8 cellular contexts compared by ENCODE assay signal in genomic region chr19:45766919-45767346, GRCh38. TPM values are rescaled to one million over a fixed set of nuclear protein-coding genes. Genes with fewer than 3 reads are reported as not detected.
DNase-seq lines count a peak whose midpoint lies in the region; ATAC-seq and TF ChIP-seq lines count a peak whose summit lies in the region.

No MANE protein-coding gene starts in this region.

- in situ Hi-C loops in GM23248 (cut with MboI): no loop called here
- in situ Hi-C loops in astrocyte of the spinal cord (cut with HindIII; ENCODE audit: low sequenced_read_pairs): no loop called here

- peak overlapping the region; percentile 95 for H3K4me3 ChIP-seq in GM23248
- peak overlapping the region; percentile 75 for H3K4me3 ChIP-seq in astrocyte of the spinal cord (ENCODE audit: low read depth, low read length)
- peak overlapping the region; percentile 78 for H3K4me3 ChIP-seq in iPS-11a (ENCODE audit: low read depth, low read length)
- H3K4me3 ChIP-seq in skeletal muscle tissue (ENCODE audit: low read length in 3 of 3): peak overlapping the region; percentile 79 to 91 (median 87)
- H3K4me3 ChIP-seq in effector memory CD4-positive, alpha-beta T cell (ENCODE audit: insufficient read depth, low read depth, low read length, poor library complexity, severe bottlenecking): no peak overlapping the region

- peak overlapping the region; percentile 52 for H2AFZ ChIP-seq in GM23248

- H3K79me2 ChIP-seq in GM23248 (ENCODE audit: insufficient read depth): peaks cover 18% of the 10 kb centered on the region; the same call in 1 of the 2 replicates

- no peaks in the 10 kb centered on the region for H3K9me2 ChIP-seq in GM23248 (ENCODE audit: insufficient read depth)

- no peak for TF ChIP-seq CTCF in astrocyte of the spinal cord (IDR thresholded peaks at IDR 0.05; ENCODE audit: low read depth, low read length)
- TF ChIP-seq CTCF in omental fat pad (IDR thresholded peaks at IDR 0.05): no peak

- H3K9ac ChIP-seq in GM23248 (peak overlapping the region; percentile 95), skeletal muscle tissue (ENCODE audit: low read depth in 1 of 3, low read length in 3 of 3) (peak overlapping the region; percentile 81 to 92 (median 90))

- no peaks in the 10 kb centered on the region for H4K20me1 ChIP-seq in GM23248 (ENCODE audit: insufficient read depth)

- no peaks in the 10 kb centered on the region for H3K36me3 ChIP-seq in GM23248 (ENCODE audit: low read depth)
- H3K36me3 ChIP-seq in skeletal muscle tissue (ENCODE audit: control insufficient read depth in 3 of 3, insufficient read depth in 3 of 3, low read length in 3 of 3): peaks cover 2 to 5% (median 4%) of the 10 kb centered on the region in 3 donors
- H3K36me3 ChIP-seq in effector memory CD4-positive, alpha-beta T cell (ENCODE audit: control insufficient read depth, insufficient read depth, low read length): no peaks in the 10 kb centered on the region

- peak overlapping the region; percentile 95 for H3K4me2 ChIP-seq in GM23248 (ENCODE audit: unreplicated experiment)

- peaks cover 5% of the 10 kb centered on the region; the same call in 1 of the 2 replicates for H3K4me1 ChIP-seq in GM23248 (ENCODE audit: insufficient read depth)
- peaks cover 46 to 69% (median 50%) of the 10 kb centered on the region in 3 donors for H3K4me1 ChIP-seq in skeletal muscle tissue (ENCODE audit: control insufficient read depth in 3 of 3, insufficient read depth in 3 of 3, low read length in 3 of 3)
- peaks cover 30% of the 10 kb centered on the region for H3K4me1 ChIP-seq in effector memory CD4-positive, alpha-beta T cell (ENCODE audit: control insufficient read depth, insufficient read depth, low read length, poor library complexity, severe bottlenecking)

- H3K27ac ChIP-seq in GM23248 (peak overlapping the region; percentile 94), skeletal muscle tissue (ENCODE audit: low read depth, low read length) (peak overlapping the region; percentile 93)
- no peak overlapping the region for H3K27ac ChIP-seq in effector memory CD4-positive, alpha-beta T cell (ENCODE audit: insufficient read depth, low read length, poor library complexity, severe bottlenecking)

- H3K27me3 ChIP-seq in GM23248 (replicated peaks; ENCODE audit: insufficient read depth) (no peaks in the 10 kb centered on the region), skeletal muscle tissue (ENCODE audit: control insufficient read depth in 3 of 3, insufficient read depth in 3 of 3, low read length in 3 of 3) (no peaks in the 10 kb centered on the region)
- H3K27me3 ChIP-seq in effector memory CD4-positive, alpha-beta T cell (replicated peaks; ENCODE audit: control insufficient read depth, insufficient read depth, low read length, poor library complexity, severe bottlenecking): peaks cover 20% of the 10 kb centered on the region

- peaks cover 7% of the 10 kb centered on the region; the same call in 1 of the 2 replicates for H3F3A ChIP-seq in GM23248 (ENCODE audit: insufficient read depth)

- ATAC-seq in omental fat pad (ENCODE audit: low FRiP score) (no peak), HG03108 (IDR thresholded peaks at IDR 0.05; ENCODE audit: unreplicated experiment) (no peak)

- DNase-seq in GM23248 (peak; percentile 71), astrocyte of the spinal cord (ENCODE audit: low read depth, low spot score) (peak; percentile 16), omental fat pad (ENCODE audit: low spot score) (no peak), A172 (ENCODE audit: low spot score) (no peak)
- no peak for DNase-seq in effector memory CD4-positive, alpha-beta T cell

- no peaks in the 10 kb centered on the region for H3K9me3 ChIP-seq in GM23248 (ENCODE audit: low read depth)
- H3K9me3 ChIP-seq in skeletal muscle tissue (ENCODE audit: control insufficient read depth in 3 of 3, low read length in 3 of 3): no peaks in the 10 kb centered on the region
- no peaks in the 10 kb centered on the region for H3K9me3 ChIP-seq in effector memory CD4-positive, alpha-beta T cell (ENCODE audit: control insufficient read depth, low read length)

- 3% methylated on average over 18 to 21 of the region's 22 CpGs for WGBS in GM23248 (ENCODE audit: low coverage in 1 of 2, low lambda C conversion rate in 2 of 2, missing lambda C conversion rate in 2 of 2), 2 experiments

RNA-seq across cellular contexts. Expression of gene SIX5, which starts 2.1 kb away (rescaled TPM):
- 14.4 and 16.8 TPM in 2 replicates for total RNA-seq in GM23248 (2014; rRNA removed; shearing (Covaris generic))
- 6.1 and 8.2 TPM in 2 replicates for polyA plus RNA-seq in GM23248 (2016; fragmentation: Nextera tagmentation; extraction: Ambion mirVana)
- total RNA-seq in skeletal muscle tissue (8.4 TPM), omental fat pad (10 to 100 TPM in 1 of 4 donors, 1 to 10 TPM in 3; 4.3 to 13.4 (median 7.8) TPM)
- total RNA-seq in A172 (2014; rRNA removed; shearing (Covaris generic)): 9.5 and 14.5 TPM in 2 replicates

RNA-seq across cellular contexts. Expression of gene DMPK, which starts 15.4 kb away (rescaled TPM):
- total RNA-seq in GM23248 (2014; rRNA removed; shearing (Covaris generic)): 26.6 and 34.4 TPM in 2 replicates
- 13.0 and 15.3 TPM in 2 replicates for polyA plus RNA-seq in GM23248 (2016; fragmentation: Nextera tagmentation; extraction: Ambion mirVana)
- total RNA-seq in skeletal muscle tissue: 160 TPM
- total RNA-seq in omental fat pad: 10 to 100 TPM in 3 of 4 donors, 1 to 10 TPM in 1; 9.4 to 30.1 (median 23.2) TPM
- total RNA-seq in A172 (2014; rRNA removed; shearing (Covaris generic)): 25.1 and 30.5 TPM in 2 replicates

RNA-seq across cellular contexts. Expression of gene DMWD, which starts 25.7 kb away (rescaled TPM):
- 32.2 and 32.6 TPM in 2 replicates for total RNA-seq in GM23248 (2014; rRNA removed; shearing (Covaris generic))
- polyA plus RNA-seq in GM23248 (2016; fragmentation: Nextera tagmentation; extraction: Ambion mirVana): 11.5 and 14.5 TPM in 2 replicates
- total RNA-seq in skeletal muscle tissue (20.4 TPM), omental fat pad (10 to 100 TPM; 26.2 to 42.5 (median 35.9) TPM)
- 14.8 and 27.0 TPM in 2 replicates for total RNA-seq in A172 (2014; rRNA removed; shearing (Covaris generic))

RNA-seq across cellular contexts. Expression of gene MEIOSIN, which starts 33.7 kb away (rescaled TPM):
- total RNA-seq in GM23248 (2014; rRNA removed; shearing (Covaris generic)): not detected in 2 replicates
- polyA plus RNA-seq in GM23248 (2016; fragmentation: Nextera tagmentation; extraction: Ambion mirVana): not detected in 2 replicates
- not detected for total RNA-seq in skeletal muscle tissue
- total RNA-seq in omental fat pad: not detected
- total RNA-seq in A172 (2014; rRNA removed; shearing (Covaris generic)): not detected in 2 replicates

RNA-seq across cellular contexts. Expression of gene FBXO46, which starts 36.2 kb away (rescaled TPM):
- 6.3 and 9.1 TPM in 2 replicates for total RNA-seq in GM23248 (2014; rRNA removed; shearing (Covaris generic))
- polyA plus RNA-seq in GM23248 (2016; fragmentation: Nextera tagmentation; extraction: Ambion mirVana): 3.1 and 3.3 TPM in 2 replicates
- total RNA-seq in skeletal muscle tissue: 5.7 TPM
- total RNA-seq in omental fat pad: 1 to 10 TPM; 5.8 to 7.6 (median 6.7) TPM
- total RNA-seq in A172 (2014; rRNA removed; shearing (Covaris generic)): 2.4 and 3.0 TPM in 2 replicates

Comparison
In these comparisons a context has a peak if more than half of its experiments do, and no peak if none do; other contexts are left out.
1. DNase-seq: peak in GM23248 (single experiment) and astrocyte of the spinal cord (single experiment); none in effector memory CD4-positive, alpha-beta T cell (0 of 3), omental fat pad (single experiment) and A172 (single experiment).